Comparison of ENCODE assay signal across 2 cellular contexts in genomic region chr6:3210024-3210610, GRCh38.
TF ChIP-seq lines count a peak whose summit lies in the region.

No MANE protein-coding gene starts in this region.

TF ChIP-seq in A549, 52 proteins besides CTCF, POLR2A, EP300 and RAD21:
- no peak for TF ChIP-seq MAX (IDR thresholded peaks at IDR 0.05)
- TF ChIP-seq MAZ (IDR thresholded peaks at IDR 0.05; ENCODE audit: borderline replicate concordance, low read depth, low read length): no peak
- TF ChIP-seq KDM5A (IDR thresholded peaks at IDR 0.05): no peak
- TF ChIP-seq POLR2AphosphoS2 (conservative IDR thresholded peaks at IDR 0.05; ENCODE audit: low read length): no peak
- TF ChIP-seq NR3C1 (IDR thresholded peaks at IDR 0.05): no peak
- TF ChIP-seq NFE2L2 (conservative IDR thresholded peaks at IDR 0.05; ENCODE audit: low read length): no peak
- TF ChIP-seq BCL3 (IDR thresholded peaks at IDR 0.05): no peak
- TF ChIP-seq HES2 (IDR thresholded peaks at IDR 0.05): no peak
- TF ChIP-seq CBX8 (IDR thresholded peaks at IDR 0.05): no peak
- TF ChIP-seq TP53 (CRISPR knock-in tag; IDR thresholded peaks at IDR 0.05): no peak
TF ChIP-seq in A549: peak in this region for 0.

TF ChIP-seq in IMR-90, 13 proteins besides CTCF, POLR2A, EP300 and RAD21:
- no peak for TF ChIP-seq USF2 (IDR thresholded peaks at IDR 0.05; ENCODE audit: low read depth, low read length)
